ENCODE assay signal across 16 cellular contexts in genomic region chr7:38329340-38329739, GRCh38.
DNase-seq lines count a peak whose midpoint lies in the region; ATAC-seq and TF ChIP-seq lines count a peak whose summit lies in the region.
"Had no signal": no experiment of that assay in that cellular context is flagged by ENCODE, and none has a peak within 500 bp of the region (broad histone marks: within the 10 kb centered on the region; RNA-seq: fewer than 3 reads in every experiment).

No MANE protein-coding gene starts in this region.

- peaks cover 7% of the 10 kb centered on the region for H3K4me1 ChIP-seq in endodermal cell (ENCODE audit: control insufficient read depth, insufficient read depth, low read length)

- H3K36me3 Mint-ChIP-seq in endodermal cell (ENCODE audit: low read depth) (no peaks in the 10 kb centered on the region), natural killer cell (peaks cover 16% of the 10 kb centered on the region)
- H3K36me3 Mint-ChIP-seq in stimulated activated effector memory CD8-positive, alpha-beta T cell treated with anti-CD3 and anti-CD28 coated beads, Interleukin-12 subunit alpha, Interleukin-12 subunit beta, amount 100 ng/mL, for 72 hours, result peaks cover 32% of the 10 kb centered on the region
- H3K36me3 Mint-ChIP-seq: CD4-positive, alpha-beta memory T cell had no signal

- no peak for ATAC-seq in natural killer cell
- ATAC-seq in stimulated activated effector memory CD8-positive, alpha-beta T cell treated with anti-CD3 and anti-CD28 coated beads, Interleukin-12 subunit alpha, Interleukin-12 subunit beta, amount 100 ng/mL, for 72 hours, result no peak
- no peak for ATAC-seq in HG03175 (IDR thresholded peaks at IDR 0.05; ENCODE audit: unreplicated experiment)
- ATAC-seq: GM12878 had no signal

- no peaks in the 10 kb centered on the region for H3K9me3 ChIP-seq in endodermal cell (ENCODE audit: control insufficient read depth, low read length)
- H3K9me3 ChIP-seq: Caco-2 had no signal

- peaks cover 46% of the 10 kb centered on the region for H3K27me3 ChIP-seq in endodermal cell (ENCODE audit: control insufficient read depth, insufficient read depth, low read length, poor library complexity, severe bottlenecking)

- H3K4me3 ChIP-seq in endodermal cell (ENCODE audit: low read length), result no peak overlapping the region
- H3K4me3 ChIP-seq: GM12878, GM23248 had no signal

- DNase-seq in endodermal cell, result peak; percentile 68
- no peak for DNase-seq in natural killer cell
- DNase-seq in stimulated activated effector memory CD8-positive, alpha-beta T cell treated with anti-CD3 and anti-CD28 coated beads, Interleukin-12 subunit alpha, Interleukin-12 subunit beta, amount 100 ng/mL, for 72 hours (ENCODE audit: low spot score in 2 of 2), result no peak
- no peak for DNase-seq in DMS153 (lab: John Stamatoyannopoulos, UW)
- no peak for DNase-seq in iPS-NIHi7 (ENCODE audit: extremely low spot score)
- DNase-seq: C1 segment of cervical spinal cord; Caco-2; CD4-positive, alpha-beta memory T cell; DMS79; EL; GDM1; GM23248; H7; HCEC 1CT had no signal

- H3K9me3 Mint-ChIP-seq in endodermal cell (no peaks in the 10 kb centered on the region), natural killer cell (no peaks in the 10 kb centered on the region)
- no peaks in the 10 kb centered on the region for H3K9me3 Mint-ChIP-seq in stimulated activated effector memory CD8-positive, alpha-beta T cell treated with anti-CD3 and anti-CD28 coated beads, Interleukin-12 subunit alpha, Interleukin-12 subunit beta, amount 100 ng/mL, for 72 hours
- H3K9me3 Mint-ChIP-seq: CD4-positive, alpha-beta memory T cell had no signal

- intact Hi-C loops in natural killer cell (cut with micrococcal nuclease), result no loop called here

- TF ChIP-seq CTCF in endodermal cell (conservative IDR thresholded peaks at IDR 0.05) (no peak), natural killer cell (IDR thresholded peaks at IDR 0.05) (no peak)

- no peaks in the 10 kb centered on the region for H3K36me3 ChIP-seq in endodermal cell (ENCODE audit: control insufficient read depth, insufficient read depth, low read length)

- H3K4me3 Mint-ChIP-seq in endodermal cell, result no peak overlapping the region
- peak overlapping the region; percentile 93 for H3K4me3 Mint-ChIP-seq in natural killer cell
- H3K4me3 Mint-ChIP-seq in stimulated activated effector memory CD8-positive, alpha-beta T cell treated with anti-CD3 and anti-CD28 coated beads, Interleukin-12 subunit alpha, Interleukin-12 subunit beta, amount 100 ng/mL, for 72 hours, result no peak overlapping the region

- H3K27ac ChIP-seq in endodermal cell (ENCODE audit: low read depth, low read length), result no peak overlapping the region
- H3K27ac ChIP-seq: GM23248 had no signal

- H3K4me1 Mint-ChIP-seq in endodermal cell (peaks cover 49% of the 10 kb centered on the region), natural killer cell (peaks cover 77 to 80% of the 10 kb centered on the region in 2 donors)
- peaks cover 43% of the 10 kb centered on the region for H3K4me1 Mint-ChIP-seq in stimulated activated effector memory CD8-positive, alpha-beta T cell treated with anti-CD3 and anti-CD28 coated beads, Interleukin-12 subunit alpha, Interleukin-12 subunit beta, amount 100 ng/mL, for 72 hours

- 44 to 66% methylated on average over 2 to 5 of the region's 5 CpGs for WGBS in endodermal cell (ENCODE audit: insufficient coverage in 1 of 2, insufficient read length in 1 of 2), 2 experiments

- no peak overlapping the region for H3K9ac ChIP-seq in endodermal cell (ENCODE audit: extremely low read depth, low read length, poor library complexity, severe bottlenecking)
- H3K9ac ChIP-seq: GM23248 had no signal

- H3K27me3 Mint-ChIP-seq in endodermal cell (ENCODE audit: insufficient read depth), result peaks cover 50% of the 10 kb centered on the region
- H3K27me3 Mint-ChIP-seq in natural killer cell (ENCODE audit: low read depth in 2 of 2), result no peaks in the 10 kb centered on the region
- H3K27me3 Mint-ChIP-seq: CD4-positive, alpha-beta memory T cell had no signal

- no peak overlapping the region for H3K27ac Mint-ChIP-seq in endodermal cell
- H3K27ac Mint-ChIP-seq in natural killer cell, result peak overlapping the region; percentile 90 to 93
- H3K27ac Mint-ChIP-seq in stimulated activated effector memory CD8-positive, alpha-beta T cell treated with anti-CD3 and anti-CD28 coated beads, Interleukin-12 subunit alpha, Interleukin-12 subunit beta, amount 100 ng/mL, for 72 hours, result peak overlapping the region; percentile 94
